Comparison of ENCODE assay signal across 29 cellular contexts in the genomic region with DNA sequence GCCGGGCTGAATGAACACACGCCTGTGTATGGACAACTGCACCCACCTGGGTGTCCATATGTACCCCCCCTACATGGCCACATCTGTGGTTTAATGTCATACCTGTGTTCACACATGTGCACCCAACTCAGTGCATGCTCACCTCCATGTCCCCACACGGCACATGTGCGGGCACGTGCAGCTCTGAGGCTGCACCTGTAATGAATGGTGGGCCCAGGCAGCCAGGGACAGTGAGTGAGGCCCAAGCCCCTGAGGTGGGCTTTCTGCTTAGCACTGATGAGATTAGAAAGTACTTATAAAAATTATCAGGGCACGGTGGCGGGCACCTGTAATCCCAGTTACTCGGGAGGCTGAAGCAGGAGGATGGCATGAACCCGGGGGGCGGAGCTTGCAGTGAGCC. TPM values are rescaled to one million over a fixed set of nuclear protein-coding genes. Genes with fewer than 3 reads are reported as not detected.
"Had no signal": no experiment of that assay in that cellular context is flagged by ENCODE, and none has a peak within 500 bp of the region (broad histone marks: within the 10 kb centered on the region; RNA-seq: fewer than 3 reads in every experiment).

No MANE protein-coding gene starts in this region.

- H3K4me1 Mint-ChIP-seq: central memory CD8-positive, alpha-beta T cell had no signal

- H3K27ac Mint-ChIP-seq: activated CD8-positive, alpha-beta T cell treated with anti-CD3 and anti-CD28 coated beads, Interleukin-2, amount 10 ng/mL, durations not matched to agents 7 days and 5 days; activated naive CD8-positive, alpha-beta T cell treated with anti-CD3 and anti-CD28 coated beads, Interleukin-2, amount 50 U/mL, for 24 hours; activated T-cell treated with anti-CD3 and anti-CD28 coated beads, Interleukin-2, amount 50 U/mL, for 72 hours; WTC11 had no signal

- DNase-seq: activated CD4-positive, alpha-beta T cell treated with anti-CD3 and anti-CD28 coated beads for 48 hours; activated CD4-positive, alpha-beta T cell treated with anti-CD3 and anti-CD28 coated beads, Interleukin-2, amount 50 U/mL, for 4 hours; activated CD4-positive, CD25-positive, alpha-beta regulatory T cell treated with anti-CD3 and anti-CD28 coated beads, Interleukin-2, amount 50 U/mL, for 72 hours; activated CD8-positive, alpha-beta T cell treated with anti-CD3 and anti-CD28 coated beads, Interleukin-2, amount 10 ng/mL, durations not matched to agents 7 days and 5 days; activated naive CD4-positive, alpha-beta T cell treated with Interleukin-2 at 50 U/mL for 16 hours; activated naive CD8-positive, alpha-beta T cell treated with anti-CD3 and anti-CD28 coated beads, Interleukin-2, amount 50 U/mL, for 24 hours; activated T-cell treated with anti-CD3 and anti-CD28 coated beads, Interleukin-2, amount 50 U/mL, for 72 hours; amniotic stem cell; body of pancreas; MG63; MV-4-11; NCI-H1092 treated with DMSO at 0.1 percent for 48 hours; NCI-H1417 treated with DMSO at 0.1 percent for 48 hours; NCI-H1694; NCI-H2029; NCI-H2107; NCI-H2171 treated with DMSO at 0.1 percent for 48 hours; NCI-H345; NCI-H510A; NCI-H526 treated with DMSO at 0.1 percent for 48 hours; NCI-H82; SIG-M5; T-helper 17 cell; T-helper 9 cell had no signal

- H3K36me3 Mint-ChIP-seq: activated naive CD4-positive, alpha-beta T cell treated with anti-CD3 and anti-CD28 coated beads, Interleukin-2, amount 50 U/mL, for 72 hours; WTC11 had no signal

- H3K9me3 Mint-ChIP-seq: activated naive CD4-positive, alpha-beta T cell treated with anti-CD3 and anti-CD28 coated beads, Interleukin-2, amount 50 U/mL, for 72 hours; activated naive CD8-positive, alpha-beta T cell treated with anti-CD3 and anti-CD28 coated beads, Interleukin-2, amount 50 U/mL, for 24 hours; activated T-cell treated with anti-CD3 and anti-CD28 coated beads, Interleukin-2, amount 50 U/mL, for 72 hours; central memory CD8-positive, alpha-beta T cell; WTC11 had no signal

- H3K4me3 Mint-ChIP-seq: activated CD8-positive, alpha-beta T cell treated with anti-CD3 and anti-CD28 coated beads, Interleukin-2, amount 10 ng/mL, durations not matched to agents 7 days and 5 days; activated naive CD8-positive, alpha-beta T cell treated with anti-CD3 and anti-CD28 coated beads, Interleukin-2, amount 50 U/mL, for 24 hours; activated T-cell treated with anti-CD3 and anti-CD28 coated beads, Interleukin-2, amount 50 U/mL, for 72 hours; central memory CD8-positive, alpha-beta T cell; WTC11 had no signal

- H3K27me3 Mint-ChIP-seq: activated naive CD8-positive, alpha-beta T cell treated with anti-CD3 and anti-CD28 coated beads, Interleukin-2, amount 50 U/mL, for 24 hours had no signal

RNA-seq across cellular contexts. Expression of gene CSF3R, which starts 42.5 kb away (rescaled TPM):
- total RNA-seq: OCI-LY7, RPMI7951 had no signal
